In the genomic region with DNA sequence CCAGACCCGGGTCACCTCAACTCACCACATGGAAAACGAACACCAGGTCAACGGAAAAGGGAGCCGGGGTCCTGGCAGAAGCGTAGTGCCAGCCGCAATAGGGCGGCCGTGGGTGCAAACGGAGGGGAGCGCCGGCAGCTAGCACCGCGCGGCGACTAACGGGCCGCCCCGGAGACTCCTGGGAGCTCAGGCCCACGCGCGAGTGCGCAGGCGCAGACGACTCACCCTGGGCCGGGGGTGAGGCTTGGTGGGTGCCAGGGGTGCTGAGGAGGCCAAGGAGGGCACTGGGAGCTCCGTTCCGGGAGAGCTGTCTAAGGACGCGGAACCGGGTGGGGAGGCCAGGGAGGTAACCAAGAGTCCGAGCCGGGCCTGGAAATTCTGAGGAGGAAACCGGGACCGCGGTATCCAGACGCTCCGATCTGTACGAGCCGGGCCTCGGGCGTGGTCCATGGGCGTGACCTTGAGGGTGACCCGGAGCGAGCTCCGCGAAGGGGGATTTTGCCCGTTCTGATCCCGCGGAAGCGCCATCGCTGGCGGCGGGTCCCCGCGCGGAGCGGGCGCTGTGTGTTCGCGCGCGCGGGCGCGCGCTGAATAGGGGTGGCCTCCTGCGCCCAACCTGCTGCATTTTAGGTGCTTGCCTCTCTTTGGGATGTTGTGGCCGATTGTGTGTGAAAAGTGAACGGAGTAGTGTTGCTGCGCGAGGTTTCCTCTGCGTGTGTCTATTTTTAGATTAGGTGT, we compare ENCODE assay signal across 8 cellular contexts. TPM values are rescaled to one million over a fixed set of nuclear protein-coding genes. Genes with fewer than 3 reads are reported as not detected.
A peak's percentile ranks its signal among the peaks of the same experiment; 100 is the strongest.
DNase-seq lines count a peak whose midpoint lies in the region; ATAC-seq, FAIRE-seq and TF ChIP-seq lines count a peak whose summit lies in the region.

A gene (plus strand): TSS at position 213 of the 738 bp plus-strand sequence. CDS start 4,602 bp downstream, outside the sequence.

- ATAC-seq in GM21825 (IDR thresholded peaks at IDR 0.05; ENCODE audit: unreplicated experiment): peak; percentile 61
- ATAC-seq in HepG2: peak; percentile 94

- H3K4me3 ChIP-seq in HepG2 (replicated peaks in 1 of 3; ENCODE audit: insufficient read depth in 1 of 3, low read depth in 2 of 3, low read length in 3 of 3) (peak within 1 kb of the TSS; percentile 87 to 94 (median 93)), MM.1S (ENCODE audit: low read length) (no peak within 1 kb of the TSS)

- H3F3A ChIP-seq in MM.1S (ENCODE audit: insufficient read depth, low read length): no peaks in the 10 kb centered on the region

- peak; percentile 60 to 90 for TF ChIP-seq POLR2A in HepG2 (IDR thresholded peaks at IDR 0.05; ENCODE audit: insufficient read depth in 1 of 2, low read depth in 2 of 2, low read length in 2 of 2)

- H2AFZ ChIP-seq in HepG2 (ENCODE audit: low read length) (peak within 1 kb of the TSS; percentile 80), MM.1S (ENCODE audit: low read length) (no peak within 1 kb of the TSS)

- H3K9me3 Mint-ChIP-seq in activated CD4-positive, alpha-beta T cell treated with anti-CD3 and anti-CD28 coated beads, Interleukin-2, amount 10 ng/mL, durations not matched to agents 24 days and 14 days: peaks cover 22% of the 10 kb centered on the region

- H3K27ac ChIP-seq in HepG2 (ENCODE audit: extremely low read length, insufficient read depth, low read length) (peak within 1 kb of the TSS; percentile 68), MM.1S (ENCODE audit: low read length) (no peak within 1 kb of the TSS)

- H3K27me3 ChIP-seq in HepG2 (ENCODE audit: control insufficient read depth in 1 of 2, insufficient read depth in 2 of 2, low read length in 2 of 2): no peaks in the 10 kb centered on the region; a peak in 1 of 5 replicates
- H3K27me3 ChIP-seq in MM.1S (replicated peaks; ENCODE audit: insufficient read depth, low read length): no peaks in the 10 kb centered on the region

- peak within 1 kb of the TSS; percentile 87 for H3K9ac ChIP-seq in HepG2 (ENCODE audit: insufficient read depth, low read depth, low read length)
- no peak within 1 kb of the TSS for H3K9ac ChIP-seq in MM.1S (ENCODE audit: low read length)

- peaks cover 8% of the 10 kb centered on the region for H3K79me2 ChIP-seq in HepG2 (ENCODE audit: insufficient read depth, low read length)
- no peaks in the 10 kb centered on the region for H3K79me2 ChIP-seq in MM.1S (ENCODE audit: low read length)

- no peak for FAIRE-seq in HepG2 (lab: Jason Lieb, UNC)

- BruUV-seq in HepG2 (replicated peaks; lab: Mats Ljungman, UMichigan): TSS peak; percentile 73

- peaks cover 22% of the 10 kb centered on the region for H3K4me1 Mint-ChIP-seq in activated CD4-positive, alpha-beta T cell treated with anti-CD3 and anti-CD28 coated beads, Interleukin-2, amount 10 ng/mL, durations not matched to agents 24 days and 14 days

- H3K9me2 ChIP-seq in MM.1S (replicated peaks; ENCODE audit: insufficient read depth, low read length): no peaks in the 10 kb centered on the region

- peak within 1 kb of the TSS; percentile 98 for H3K27ac Mint-ChIP-seq in activated CD4-positive, alpha-beta T cell treated with anti-CD3 and anti-CD28 coated beads, Interleukin-2, amount 10 ng/mL, durations not matched to agents 24 days and 14 days

- intact Hi-C loops in activated CD4-positive, alpha-beta T cell treated with anti-CD3 and anti-CD28 coated beads, Interleukin-2, amount 10 ng/mL, durations not matched to agents 24 days and 14 days (cut with micrococcal nuclease): loop anchor here (1.0 to 10.0 kb wide), 7 partner anchors 62 to 610 kb away; a partner anchor contains a TSS
- intact Hi-C loops in HepG2 (cut with micrococcal nuclease; ENCODE audit: unreplicated experiment): loop anchor here (2.0 kb wide), 1 partner anchor 32 kb away; a partner anchor contains a TSS

- TF ChIP-seq CTCF in HepG2 (CRISPR knock-in tag; IDR thresholded peaks at IDR 0.05): no peak
- TF ChIP-seq CTCF in MM.1S (IDR thresholded peaks at IDR 0.05; ENCODE audit: low read length): no peak

- H3K27me3 Mint-ChIP-seq in activated CD4-positive, alpha-beta T cell treated with anti-CD3 and anti-CD28 coated beads, Interleukin-2, amount 10 ng/mL, durations not matched to agents 24 days and 14 days: no peaks in the 10 kb centered on the region

- TF ChIP-seq EP300 in HepG2 (IDR thresholded peaks at IDR 0.05; ENCODE audit: low read depth in 2 of 2, low read length in 2 of 2) (no peak), HepG2 (CRISPR knock-in tag; IDR thresholded peaks at IDR 0.05; ENCODE audit: borderline replicate concordance) (no peak)

- DNase-seq in DMS79 treated with DMSO at 0.1 percent for 48 hours (lab: John Stamatoyannopoulos, UW) (peak; percentile 65), NCI-H1105 treated with DMSO at 0.1 percent for 48 hours (lab: John Stamatoyannopoulos, UW) (peak; percentile 49), dedifferentiated amniotic fluid mesenchymal stem cell (ENCODE audit: extremely low spot score) (peak; percentile 52), HepG2 (ENCODE audit: low spot score) (peak; percentile 63), MM.1S (no peak)
- DNase-seq in activated CD4-positive, alpha-beta T cell treated with anti-CD3 and anti-CD28 coated beads, Interleukin-2, amount 10 ng/mL, durations not matched to agents 24 days and 14 days: peak; percentile 96
- DNase-seq in stimulated activated CD4-positive, alpha-beta T cell treated with anti-CD3 and anti-CD28 coated beads, Interleukin-2, amount 100 ng/mL, for 4 hours (ENCODE audit: low read depth): peak; percentile 87

- in situ Hi-C loops in HepG2 (cut with HindIII; ENCODE audit: extremely low pct_ligation_motif_present, low pct_unique_long_range_greater_than_20kb): no loop called here

- H3K4me3 Mint-ChIP-seq in activated CD4-positive, alpha-beta T cell treated with anti-CD3 and anti-CD28 coated beads, Interleukin-2, amount 10 ng/mL, durations not matched to agents 24 days and 14 days: peak within 1 kb of the TSS; percentile 89

- CTCF ChIA-PET in HepG2 (lab: Yijun Ruan, JAX; ENCODE audit: low intra/inter-chr PET ratio, low total read pairs): no interaction called here

- H3K4me1 ChIP-seq in HepG2 (ENCODE audit: insufficient read depth, low read length) (peaks cover 18% of the 10 kb centered on the region), MM.1S (ENCODE audit: low read length) (no peaks in the 10 kb centered on the region)

- 0 out of 2 replicates have a peak, but pooled peaks have one; percentile 13 for TF ChIP-seq RAD21 in HepG2 (CRISPR knock-in tag; IDR thresholded peaks at IDR 0.05)

- H3K36me3 Mint-ChIP-seq in activated CD4-positive, alpha-beta T cell treated with anti-CD3 and anti-CD28 coated beads, Interleukin-2, amount 10 ng/mL, durations not matched to agents 24 days and 14 days (ENCODE audit: low read depth): peaks cover 44% of the 10 kb centered on the region

- H3K36me3 ChIP-seq in HepG2 (replicated peaks in 1 of 2; ENCODE audit: control insufficient read depth in 1 of 2, insufficient read depth in 2 of 2, low read length in 2 of 2): peaks cover 0 to 8% of the 10 kb centered on the region in 2 experiments; a peak in 3 of 5 replicates
- no peaks in the 10 kb centered on the region for H3K36me3 ChIP-seq in MM.1S (replicated peaks; ENCODE audit: insufficient read depth, low read length)

- H4K20me1 ChIP-seq in HepG2 (ENCODE audit: insufficient read depth, low read length) (no peaks in the 10 kb centered on the region), MM.1S (ENCODE audit: insufficient read depth, low read length) (no peaks in the 10 kb centered on the region)

- whole genome bisulfite sequencing in HepG2 (ENCODE audit: low lambda C conversion rate): 0% methylated on average over 8 of the region's 72 CpGs

- POLR2A ChIA-PET in HepG2 (lab: Yijun Ruan, JAX): interaction anchor here (1.0 to 1.8 kb wide), 11 partner anchors 10 to 990 kb away, joined by 3 to 17 read pairs (median 4); a partner anchor contains a TSS

- no peaks in the 10 kb centered on the region for H3K9me3 ChIP-seq in HepG2 (ENCODE audit: low read length)
- no peaks in the 10 kb centered on the region for H3K9me3 ChIP-seq in MM.1S (replicated peaks; ENCODE audit: insufficient read depth, low read length)

- H3K4me2 ChIP-seq in HepG2 (ENCODE audit: low read depth, low read length) (peak within 1 kb of the TSS; percentile 92), MM.1S (ENCODE audit: low read depth, low read length) (no peak within 1 kb of the TSS)

TF ChIP-seq in HepG2, 621 proteins besides CTCF, POLR2A, EP300 and RAD21 (continues in another document):
- TF ChIP-seq ZSCAN30 (CRISPR knock-in tag; IDR thresholded peaks at IDR 0.05): no peak

RNA-seq across cellular contexts. Expression of the gene that starts here (rescaled TPM):
- total RNA-seq in activated CD4-positive, alpha-beta T cell treated with anti-CD3 and anti-CD28 coated beads, Interleukin-2, amount 10 ng/mL, durations not matched to agents 24 days and 14 days: 9.5 and 13.2 TPM in 2 replicates
- total RNA-seq in HepG2 (2016; rRNA removed; fragmentation: Illumina TruSeq; extraction: Trizol): 6.3 and 6.8 TPM in 2 replicates
- 4.0 and 4.6 TPM in 2 replicates for total RNA-seq in HepG2 (2016; cell fraction: cytosol; rRNA removed; fragmentation: Illumina TruSeq; extraction: Trizol; ENCODE audit: low read depth)
- 6.7 and 7.1 TPM in 2 replicates for total RNA-seq in HepG2 (2016; cell fraction: insoluble cytoplasmic fraction; rRNA removed; fragmentation: Illumina TruSeq; extraction: Trizol)
- total RNA-seq in HepG2 (2016; cell fraction: membrane; rRNA removed; fragmentation: Illumina TruSeq; extraction: Trizol): 6.5 and 7.0 TPM in 2 replicates
- 6.5 and 9.0 TPM in 2 replicates for total RNA-seq in HepG2 (2016; cell fraction: nucleus; rRNA removed; fragmentation: Illumina TruSeq; extraction: Trizol)
- 2.3 and 3.1 TPM in 2 replicates for polyA plus RNA-seq in HepG2 (2011; rRNA removed)
- 1.2 and 1.5 TPM in 2 replicates for polyA plus RNA-seq in HepG2 (2011; cell fraction: cytosol; rRNA removed)
- 7.3 and 14.2 TPM in 2 replicates for polyA plus RNA-seq in HepG2 (2011; cell fraction: nucleus; rRNA removed)
- polyA plus RNA-seq in HepG2 (2012): 4.4 and 6.3 TPM in 2 replicates
- polyA plus RNA-seq in HepG2 (2016; cell fraction: cytosol; fragmentation: Illumina TruSeq; extraction: Trizol; ENCODE audit: low read depth): 0.36 and 0.37 TPM in 2 replicates
- polyA plus RNA-seq in HepG2 (2016; cell fraction: insoluble cytoplasmic fraction; fragmentation: Illumina TruSeq; extraction: Trizol; ENCODE audit: low read depth): 3.8 and 4.0 TPM in 2 replicates
- polyA plus RNA-seq in HepG2 (2016; cell fraction: membrane; fragmentation: Illumina TruSeq; extraction: Trizol; ENCODE audit: low read depth): 1.2 TPM in 2 replicates
- polyA plus RNA-seq in HepG2 (2016; cell fraction: nucleus; fragmentation: Illumina TruSeq; extraction: Trizol; ENCODE audit: insufficient read depth, low read depth): 10.3 and 11.5 TPM in 2 replicates
- polyA minus RNA-seq in HepG2 (2011; rRNA and poly(A)+ RNA removed; ENCODE audit: low replicate concordance): 2.3 TPM in 1 of 2 replicates, not detected in the other
- polyA minus RNA-seq in HepG2 (2011; cell fraction: cytosol; rRNA and poly(A)+ RNA removed): 2.8 and 2.9 TPM in 2 replicates
- 18.3 and 27.1 TPM in 2 replicates for polyA minus RNA-seq in HepG2 (2011; cell fraction: nucleus; rRNA and poly(A)+ RNA removed)
